Comparison of ENCODE assay signal across 8 cellular contexts in the genomic region with DNA sequence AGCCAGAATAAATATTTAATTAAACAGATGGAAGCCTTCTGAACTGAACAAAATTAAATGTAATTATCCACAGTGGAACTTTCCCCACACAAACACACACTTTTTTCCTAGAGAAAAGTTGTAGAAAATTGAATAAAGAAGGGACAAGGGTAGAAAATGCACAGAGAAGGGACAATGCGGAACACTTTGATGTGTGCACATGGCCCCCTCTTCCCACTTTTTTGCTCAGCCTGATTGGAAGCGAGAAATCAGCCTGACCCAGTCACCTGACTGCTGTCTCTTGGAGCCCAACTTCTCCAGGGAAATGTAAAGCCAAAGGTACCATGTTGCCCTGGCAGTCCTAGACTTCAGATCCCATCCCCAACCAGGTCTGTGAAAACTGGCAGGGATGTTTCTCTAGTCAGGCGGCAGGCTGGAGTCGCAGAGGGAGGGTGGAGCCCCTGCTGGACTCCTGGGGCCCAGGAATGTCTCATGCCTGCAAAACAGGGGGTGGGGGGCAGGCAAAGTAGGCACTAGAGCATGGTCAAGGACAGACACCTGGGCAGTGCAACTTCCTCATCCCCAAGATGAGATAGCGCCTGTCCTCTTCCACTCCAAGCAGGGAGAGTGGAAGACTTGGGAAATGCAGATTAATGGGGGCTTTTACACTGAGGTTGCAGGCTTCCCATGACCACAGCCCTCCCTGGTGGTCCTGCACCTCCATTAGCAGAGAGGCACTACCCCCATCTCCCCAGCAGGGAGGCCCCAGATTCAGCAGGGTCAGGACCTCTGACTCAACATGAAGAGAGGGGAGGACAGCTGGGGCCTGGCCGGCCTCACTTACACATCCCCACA. TPM values are rescaled to one million over a fixed set of nuclear protein-coding genes. Genes with fewer than 3 reads are reported as not detected.
A peak's percentile ranks its signal among the peaks of the same experiment; 100 is the strongest.
DNase-seq lines count a peak whose midpoint lies in the region; ATAC-seq and TF ChIP-seq lines count a peak whose summit lies in the region.

No MANE protein-coding gene starts in this region.

- H3K4me3 ChIP-seq in stomach, result peak overlapping the region; percentile 80 to 97 (median 93)

- H3K36me3 ChIP-seq in stomach, result peaks cover 21 to 25% (median 23%) of the 10 kb centered on the region in 4 donors

- H3K27ac Mint-ChIP-seq in activated naive CD8-positive, alpha-beta T cell treated with anti-CD3 and anti-CD28 coated beads for 36 hours, result peak overlapping the region; percentile 89

- H3K4me3 Mint-ChIP-seq in activated naive CD8-positive, alpha-beta T cell treated with anti-CD3 and anti-CD28 coated beads for 36 hours, result peak overlapping the region; percentile 92

- no peaks in the 10 kb centered on the region for H3K27me3 Mint-ChIP-seq in activated naive CD8-positive, alpha-beta T cell treated with anti-CD3 and anti-CD28 coated beads for 36 hours

- TF ChIP-seq EP300 in stomach (IDR thresholded peaks at IDR 0.05), result no peak

- peaks cover 49% of the 10 kb centered on the region for H3K4me1 Mint-ChIP-seq in activated naive CD8-positive, alpha-beta T cell treated with anti-CD3 and anti-CD28 coated beads for 36 hours

- peaks cover 35% of the 10 kb centered on the region for H3K36me3 Mint-ChIP-seq in activated naive CD8-positive, alpha-beta T cell treated with anti-CD3 and anti-CD28 coated beads for 36 hours

- no peaks in the 10 kb centered on the region for H3K27me3 ChIP-seq in stomach

- TF ChIP-seq CTCF in stomach (IDR thresholded peaks at IDR 0.05), result no peak

- DNase-seq in activated CD4-positive, alpha-beta T cell treated with anti-CD3 and anti-CD28 coated beads for 48 hours, result peak; percentile 31
- no peak for DNase-seq in activated CD4-positive, alpha-beta T cell treated with anti-CD3 and anti-CD28 coated beads, Interleukin-2, amount 50 U/mL, for 4 hours
- DNase-seq in activated naive CD8-positive, alpha-beta T cell treated with anti-CD3 and anti-CD28 coated beads for 36 hours, result peak; percentile 34
- DNase-seq in iPS-NIHi7 (ENCODE audit: extremely low spot score), result peak; percentile 45
- DNase-seq in stomach, result no peak
- DNase-seq in activated gamma-delta T cell treated with Interleukin-2 at 50 U/mL for 16 hours, result no peak

- TF ChIP-seq POLR2A in stomach (IDR thresholded peaks at IDR 0.05), result no peak

- ATAC-seq in HG03571 (IDR thresholded peaks at IDR 0.05; ENCODE audit: unreplicated experiment) (no peak), GM21423 (IDR thresholded peaks at IDR 0.05; ENCODE audit: unreplicated experiment) (no peak)

- intact Hi-C loops in stomach (cut with DNase I; ENCODE audit: low total_unique reads), result no loop called here

- H3K27ac ChIP-seq in stomach, result peak overlapping the region; percentile 71 to 99 (median 91)

- peaks cover 43 to 79% (median 68%) of the 10 kb centered on the region in 4 donors for H3K4me1 ChIP-seq in stomach

- H3K9me3 Mint-ChIP-seq in activated naive CD8-positive, alpha-beta T cell treated with anti-CD3 and anti-CD28 coated beads for 36 hours, result no peaks in the 10 kb centered on the region

- no peaks in the 10 kb centered on the region for H3K9me3 ChIP-seq in stomach

- 42 to 59% (median 48%) methylated on average over 5 to 6 of the region's 6 CpGs for WGBS in stomach, 5 donors

RNA-seq across cellular contexts. Expression of gene CERS2, which starts 2.8 kb away (rescaled TPM):
- 100 to 1,000 TPM; 160 to 166 TPM for total RNA-seq in activated naive CD8-positive, alpha-beta T cell treated with anti-CD3 and anti-CD28 coated beads for 36 hours
- total RNA-seq in stomach, result 100 to 1,000 TPM in 2 of 5 donors, 10 to 100 TPM in 3; 24.9 to 117 (median 76.0) TPM
- 100 to 1,000 TPM; 101 to 125 (median 114) TPM for polyA plus RNA-seq in stomach

RNA-seq across cellular contexts. Expression of gene ANXA9, which starts 10.3 kb away (rescaled TPM):
- total RNA-seq in activated naive CD8-positive, alpha-beta T cell treated with anti-CD3 and anti-CD28 coated beads for 36 hours, result not detected
- total RNA-seq in stomach, result not detected
- under 1 TPM; 0.44 to 0.63 (median 0.46) TPM for polyA plus RNA-seq in stomach

RNA-seq across cellular contexts. Expression of gene MINDY1, which starts 34.9 kb away (rescaled TPM):
- total RNA-seq in activated naive CD8-positive, alpha-beta T cell treated with anti-CD3 and anti-CD28 coated beads for 36 hours, result 10 to 100 TPM in 1 of 2 experiments, 1 to 10 TPM in 1; 9.4 to 11.6 TPM
- total RNA-seq in stomach, result 10 to 100 TPM; 19.1 to 60.0 (median 40.6) TPM
- polyA plus RNA-seq in stomach, result 10 to 100 TPM in 2 of 3 donors, 1 to 10 TPM in 1; 9.8 to 18.8 (median 16.1) TPM

RNA-seq across cellular contexts. Expression of gene PRUNE1, which starts 36.4 kb away (rescaled TPM):
- 10 to 100 TPM; 13.0 to 14.4 TPM for total RNA-seq in activated naive CD8-positive, alpha-beta T cell treated with anti-CD3 and anti-CD28 coated beads for 36 hours
- 100 to 1,000 TPM in 1 of 5 donors, 10 to 100 TPM in 3, 1 to 10 TPM in 1; 2.9 to 118 (median 21.2) TPM for total RNA-seq in stomach
- polyA plus RNA-seq in stomach, result 10 to 100 TPM; 10.8 to 12.7 (median 11.7) TPM

RNA-seq across cellular contexts. Expression of gene SETDB1, which starts 45.6 kb away (rescaled TPM):
- total RNA-seq in activated naive CD8-positive, alpha-beta T cell treated with anti-CD3 and anti-CD28 coated beads for 36 hours, result 10 to 100 TPM; 40.4 to 51.1 TPM
- total RNA-seq in stomach, result 10 to 100 TPM; 25.4 to 77.3 (median 56.0) TPM
- polyA plus RNA-seq in stomach, result 10 to 100 TPM; 13.8 to 19.6 (median 17.3) TPM

Comparison
In these comparisons a context has a peak if more than half of its experiments do, and no peak if none do; other contexts are left out.
1. DNase-seq: peak in activated CD4-positive, alpha-beta T cell treated with anti-CD3 and anti-CD28 coated beads for 48 hours (single experiment), activated naive CD8-positive, alpha-beta T cell treated with anti-CD3 and anti-CD28 coated beads for 36 hours (single experiment) and iPS-NIHi7 (single experiment); none in activated CD4-positive, alpha-beta T cell treated with anti-CD3 and anti-CD28 coated beads, Interleukin-2, amount 50 U/mL, for 4 hours (0 of 2), stomach (single experiment) and activated gamma-delta T cell treated with Interleukin-2 at 50 U/mL for 16 hours (single experiment).